In the genomic region with DNA sequence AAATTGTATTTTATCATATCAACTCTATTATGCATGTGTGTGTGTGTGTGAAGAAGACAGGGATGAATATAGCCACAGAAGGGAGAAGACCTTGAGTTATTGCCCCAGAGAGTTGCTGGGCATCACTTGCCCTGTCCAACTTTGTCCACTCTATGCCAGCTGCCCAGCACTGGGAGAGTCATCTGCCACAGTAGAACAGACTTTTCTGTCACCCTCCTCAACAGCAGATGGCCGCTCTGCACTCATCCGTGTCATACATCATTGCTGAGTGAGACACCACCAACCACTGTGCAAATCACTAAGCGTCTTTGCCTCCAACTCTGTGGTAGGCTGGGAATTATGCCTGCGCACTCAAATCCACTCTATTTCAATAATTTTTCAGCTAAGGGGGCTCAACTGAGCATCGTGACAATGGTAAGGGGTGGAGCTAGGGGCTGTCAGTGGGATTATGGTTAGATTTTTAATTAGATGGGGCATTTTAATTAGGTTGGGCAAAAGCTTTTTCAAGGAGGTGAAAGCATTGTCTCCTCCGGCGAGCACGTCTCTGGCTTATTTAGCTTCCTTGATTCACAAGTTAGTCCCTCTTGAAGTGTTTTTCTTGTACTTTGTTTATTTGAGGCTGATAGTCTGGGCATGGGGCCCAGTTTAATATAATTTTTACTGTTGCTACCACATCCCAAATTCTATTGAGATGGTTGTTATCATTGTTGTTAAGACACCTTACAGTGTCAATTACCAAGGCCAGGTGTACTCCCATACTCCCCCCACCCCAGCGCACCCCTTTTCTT, we compare ENCODE assay signal across 1 cellular context.
TF ChIP-seq lines count a peak whose summit lies in the region.

No MANE protein-coding gene starts in this region.

TF ChIP-seq in HEK293, 187 proteins besides CTCF, POLR2A, EP300 and RAD21 (continued from another document):
- no peak for TF ChIP-seq IKZF3 (tag by site-specific recombination; IDR thresholded peaks at IDR 0.05)
- TF ChIP-seq ZNF335 (tag by site-specific recombination; conservative IDR thresholded peaks at IDR 0.05) = peak; percentile 89
